1 cellular context compared by ENCODE assay signal in genomic region chr17:44959821-44960523, GRCh38.
TF ChIP-seq lines count a peak whose summit lies in the region.

No MANE protein-coding gene starts in this region.

TF ChIP-seq in GM23338, 12 proteins besides CTCF, POLR2A, EP300 and RAD21 (continued from another document):
- TF ChIP-seq ZNF462 (CRISPR knock-in tag; IDR thresholded peaks at IDR 0.05) (no peak), ZNF331 (CRISPR knock-in tag; IDR thresholded peaks at IDR 0.05; ENCODE audit: low read depth) (no peak), REST (IDR thresholded peaks at IDR 0.05; ENCODE audit: unreplicated experiment) (no peak), ETS1 (IDR thresholded peaks at IDR 0.05) (no peak), POLR2AphosphoS5 (IDR thresholded peaks at IDR 0.05; ENCODE audit: low read depth) (peak; percentile 48)
TF ChIP-seq in GM23338: peak in this region for 2.
